ENCODE assay signal across 33 cellular contexts in genomic region chr6:44666324-44666723, GRCh38.
DNase-seq lines count a peak whose midpoint lies in the region; ATAC-seq and TF ChIP-seq lines count a peak whose summit lies in the region.
"Had no signal": no experiment of that assay in that cellular context is flagged by ENCODE, and none has a peak within 500 bp of the region (broad histone marks: within the 10 kb centered on the region; RNA-seq: fewer than 3 reads in every experiment).

No MANE protein-coding gene starts in this region.

- no peaks in the 10 kb centered on the region for H3K9me2 ChIP-seq in SK-N-SH

- CTCF ChIA-PET in SK-N-SH (lab: Yijun Ruan, JAX) = interaction anchor here (1.1 to 6.4 kb wide), 2 partner anchors 12 to 1048 kb away, joined by 3 to 39 read pairs; no protein-coding TSS in a partner anchor

- peaks cover 19% of the 10 kb centered on the region for H3F3A ChIP-seq in SK-N-SH (replicated peaks; ENCODE audit: insufficient read depth)

- H3K79me2 ChIP-seq in SK-N-SH (ENCODE audit: insufficient read depth) (no peaks in the 10 kb centered on the region), trophoblast cell (ENCODE audit: control insufficient read depth, insufficient read depth, low read length, poor library complexity) (peaks cover 11% of the 10 kb centered on the region)

- H4K20me1 ChIP-seq in SK-N-SH (ENCODE audit: insufficient read depth) = no peaks in the 10 kb centered on the region

- H4K12ac ChIP-seq in trophoblast cell (ENCODE audit: low read depth, low read length) = no peak overlapping the region

- no peak overlapping the region for H3K23ac ChIP-seq in trophoblast cell (ENCODE audit: low read length)

- H2AK5ac ChIP-seq in trophoblast cell (ENCODE audit: low read length) = peak overlapping the region; percentile 31

- peak overlapping the region; percentile 33; the same call in 1 of the 2 replicates for H3K9ac ChIP-seq in SK-N-SH
- no peak overlapping the region for H3K9ac ChIP-seq in trophoblast cell (ENCODE audit: low read length)
- H3K9ac ChIP-seq: KMS-11 had no signal

- H3K4me3 Mint-ChIP-seq in natural killer cell treated with Interleukin-12 subunit alpha and Interleukin-12 subunit beta and Interleukin-15 and Interleukin-18, amount 100 ng/mL, for 72 hours = no peak overlapping the region
- H3K4me3 Mint-ChIP-seq: activated naive CD8-positive, alpha-beta T cell; CD14-positive monocyte; effector memory CD8-positive, alpha-beta T cell; naive B cell had no signal

- H3K27me3 ChIP-seq in SK-N-SH (ENCODE audit: insufficient read depth) = no peaks in the 10 kb centered on the region
- no peaks in the 10 kb centered on the region for H3K27me3 ChIP-seq in trophoblast cell (ENCODE audit: insufficient read depth, low read length)
- H3K27me3 ChIP-seq: colonic mucosa, suprapubic skin, upper lobe of right lung had no signal

- peak overlapping the region; percentile 46 for H4K8ac ChIP-seq in trophoblast cell (ENCODE audit: low read depth, low read length)

- no peak overlapping the region for H3K27ac Mint-ChIP-seq in natural killer cell treated with Interleukin-12 subunit alpha and Interleukin-12 subunit beta and Interleukin-15 and Interleukin-18, amount 100 ng/mL, for 72 hours
- H3K27ac Mint-ChIP-seq: activated naive CD8-positive, alpha-beta T cell; CD14-positive monocyte; effector memory CD8-positive, alpha-beta T cell; naive B cell had no signal

- no peaks in the 10 kb centered on the region for H3K36me3 ChIP-seq in SK-N-SH (replicated peaks in 1 of 2; ENCODE audit: control insufficient read depth in 1 of 2, insufficient read depth in 2 of 2, low read length in 1 of 2)
- H3K36me3 ChIP-seq in trophoblast cell (ENCODE audit: control insufficient read depth in 1 of 2, insufficient read depth in 2 of 2, low read length in 2 of 2) = no peaks in the 10 kb centered on the region
- H3K36me3 ChIP-seq: colonic mucosa, left ventricle myocardium inferior, suprapubic skin, upper lobe of right lung had no signal

- H3K18ac ChIP-seq in trophoblast cell (ENCODE audit: low read length) = peak overlapping the region; percentile 59

- peak overlapping the region; percentile 49 for H3K4ac ChIP-seq in trophoblast cell (ENCODE audit: low read depth, low read length)

- H3K4me1 Mint-ChIP-seq in natural killer cell treated with Interleukin-12 subunit alpha and Interleukin-12 subunit beta and Interleukin-15 and Interleukin-18, amount 100 ng/mL, for 72 hours (ENCODE audit: low read depth in 2 of 2) = no peaks in the 10 kb centered on the region
- H3K4me1 Mint-ChIP-seq: CD14-positive monocyte had no signal

- H3K14ac ChIP-seq in trophoblast cell (ENCODE audit: low read length) = peak overlapping the region; percentile 90

- TF ChIP-seq CTCF in SK-N-SH (IDR thresholded peaks at IDR 0.05) (no peak), coronary artery (IDR thresholded peaks at IDR 0.05) (no peak)

- DNase-seq in SK-N-SH (no peak), coronary artery (ENCODE audit: low spot score) (peak; percentile 52), trophoblast cell (no peak), RKO (ENCODE audit: low spot score) (no peak)
- DNase-seq in natural killer cell treated with Interleukin-12 subunit alpha and Interleukin-12 subunit beta and Interleukin-15 and Interleukin-18, amount 100 ng/mL, for 72 hours (ENCODE audit: low spot score) = no peak
- DNase-seq: 8988T; activated CD4-positive, alpha-beta T cell treated with anti-CD3 and anti-CD28 coated beads for 48 hours; activated effector memory CD4-positive, alpha-beta T cell treated with anti-CD3 and anti-CD28 coated beads, Interleukin-2, amount 50 U/mL, for 16 hours; anterior cingulate cortex; Caco-2; colonic mucosa; DMS53; effector memory CD8-positive, alpha-beta T cell; erythroblast; islet precursor cell; left ventricle myocardium inferior; MM.1S; naive B cell; NCI-H2029; NCI-H524 treated with DMSO at 0.1 percent for 48 hours; PC-3; psoas muscle; Right ventricle myocardium superior; stimulated activated naive CD4-positive, alpha-beta T cell treated with Interleukin-2 at 50 U/mL for 16 hours; SW 1271; upper lobe of right lung had no signal

- no peaks in the 10 kb centered on the region for H3K9me3 ChIP-seq in SK-N-SH
- H3K9me3 ChIP-seq in trophoblast cell (ENCODE audit: insufficient read depth, low read depth, low read length) = no peaks in the 10 kb centered on the region
- H3K9me3 ChIP-seq: Caco-2, colonic mucosa, left ventricle myocardium inferior, psoas muscle, suprapubic skin, upper lobe of right lung had no signal

- POLR2A ChIA-PET in SK-N-SH (lab: Yijun Ruan, JAX) = no interaction called here

- ATAC-seq in SK-N-SH treated with all-trans-retinoic acid at 6 μM for 48 hours (no peak), GM21717 (IDR thresholded peaks at IDR 0.05; ENCODE audit: unreplicated experiment) (no peak), HG02610 (IDR thresholded peaks at IDR 0.05; ENCODE audit: unreplicated experiment) (no peak)
- no peak for ATAC-seq in natural killer cell treated with Interleukin-12 subunit alpha and Interleukin-12 subunit beta and Interleukin-15 and Interleukin-18, amount 100 ng/mL, for 72 hours
- ATAC-seq: effector memory CD8-positive, alpha-beta T cell; PC-3; psoas muscle; upper lobe of right lung had no signal

- peak overlapping the region; percentile 94 for H2BK120ac ChIP-seq in trophoblast cell (ENCODE audit: insufficient read depth, low read length, poor library complexity)

- peaks cover 42 to 65% of the 10 kb centered on the region in 2 experiments for H3K4me1 ChIP-seq in SK-N-SH (ENCODE audit: control insufficient read depth in 1 of 2, insufficient read depth in 2 of 2, low read depth in 1 of 2, low read length in 1 of 2)
- H3K4me1 ChIP-seq in trophoblast cell (ENCODE audit: control insufficient read depth in 1 of 2, insufficient read depth in 2 of 2, low read length in 2 of 2) = peaks cover 58 to 59% of the 10 kb centered on the region in 2 experiments
- H3K4me1 ChIP-seq: Caco-2, colonic mucosa, left ventricle myocardium inferior, psoas muscle had no signal

- peaks cover 0 to 9% of the 10 kb centered on the region in 2 donors for H3K27me3 Mint-ChIP-seq in natural killer cell treated with Interleukin-12 subunit alpha and Interleukin-12 subunit beta and Interleukin-15 and Interleukin-18, amount 100 ng/mL, for 72 hours
- H3K27me3 Mint-ChIP-seq: activated naive CD8-positive, alpha-beta T cell had no signal

- H3K36me3 Mint-ChIP-seq in natural killer cell treated with Interleukin-12 subunit alpha and Interleukin-12 subunit beta and Interleukin-15 and Interleukin-18, amount 100 ng/mL, for 72 hours = no peaks in the 10 kb centered on the region
- H3K36me3 Mint-ChIP-seq: activated naive CD8-positive, alpha-beta T cell; CD14-positive monocyte; naive B cell had no signal

- peak overlapping the region; percentile 93 for H2BK5ac ChIP-seq in trophoblast cell (ENCODE audit: low read depth, low read length, poor library complexity)

- H4K91ac ChIP-seq in trophoblast cell (ENCODE audit: low read depth, low read length) = peak overlapping the region; percentile 96

- H3K9me3 Mint-ChIP-seq in natural killer cell treated with Interleukin-12 subunit alpha and Interleukin-12 subunit beta and Interleukin-15 and Interleukin-18, amount 100 ng/mL, for 72 hours = no peaks in the 10 kb centered on the region
- H3K9me3 Mint-ChIP-seq: CD14-positive monocyte; effector memory CD8-positive, alpha-beta T cell; naive B cell had no signal

- no peak overlapping the region for H3K4me3 ChIP-seq in SK-N-SH (ENCODE audit: low read depth in 2 of 2, low read length in 1 of 2)
- H3K4me3 ChIP-seq in coronary artery = no peak overlapping the region
- no peak overlapping the region for H3K4me3 ChIP-seq in trophoblast cell (ENCODE audit: low read depth, low read length)
- H3K4me3 ChIP-seq: colonic mucosa, left ventricle myocardium inferior, psoas muscle, suprapubic skin, upper lobe of right lung had no signal

- TF ChIP-seq RAD21 in SK-N-SH (IDR thresholded peaks at IDR 0.05; ENCODE audit: low read length) = no peak

- 85% methylated on average over 3 of the region's 3 CpGs for WGBS in SK-N-SH (ENCODE audit: low lambda C conversion rate)
- WGBS in trophoblast cell (ENCODE audit: extremely low coverage, insufficient coverage, insufficient read length) = no CpG with 5 or more reads among the region's 3 CpGs

- H3K79me1 ChIP-seq in trophoblast cell (ENCODE audit: low read length) = peaks cover 54% of the 10 kb centered on the region

- H2AFZ ChIP-seq in SK-N-SH (ENCODE audit: low read depth) = no peak overlapping the region
- no peak overlapping the region for H2AFZ ChIP-seq in trophoblast cell (ENCODE audit: insufficient read depth, low read length, poor library complexity)

- peak overlapping the region; percentile 98 for H2BK12ac ChIP-seq in trophoblast cell (ENCODE audit: low read length)

- peak overlapping the region; percentile 71 to 78; a peak in 3 of 4 replicates for H3K27ac ChIP-seq in SK-N-SH (ENCODE audit: low read depth in 2 of 2, low read length in 1 of 2)
- H3K27ac ChIP-seq in coronary artery = no peak overlapping the region
- peak overlapping the region; percentile 96 for H3K27ac ChIP-seq in trophoblast cell (ENCODE audit: low read depth, low read length)
- H3K27ac ChIP-seq: colonic mucosa, KMS-11, left ventricle myocardium inferior, psoas muscle, suprapubic skin, upper lobe of right lung had no signal

- TF ChIP-seq EP300 in SK-N-SH (IDR thresholded peaks at IDR 0.05; ENCODE audit: borderline replicate concordance in 1 of 2, low read depth in 1 of 2, low read length in 1 of 2) = no peak

- H3K4me2 ChIP-seq in SK-N-SH (peak overlapping the region; percentile 60), trophoblast cell (ENCODE audit: low read length) (peak overlapping the region; percentile 47)
- H3K4me2 ChIP-seq: KMS-11 had no signal

TF ChIP-seq in SK-N-SH, 30 proteins besides CTCF, POLR2A, EP300 and RAD21 (continues in another document):
- TF ChIP-seq POLR2AphosphoS5 (IDR thresholded peaks at IDR 0.05; ENCODE audit: low read depth, low read length) (no peak), GABPA (IDR thresholded peaks at IDR 0.05; ENCODE audit: low read depth) (no peak)

TF ChIP-seq in SK-N-SH treated with all-trans-retinoic acid at 6 μM for 48 hours, 23 proteins besides CTCF, POLR2A, EP300 and RAD21 (continues in another document):
- TF ChIP-seq ZNF8 (CRISPR knock-in tag; IDR thresholded peaks at IDR 0.05) (no peak), ARNTL (CRISPR knock-in tag; IDR thresholded peaks at IDR 0.05; ENCODE audit: borderline replicate concordance, low read depth) (no peak), ZNF70 (CRISPR knock-in tag; IDR thresholded peaks at IDR 0.05) (no peak)

Comparison
In these comparisons a context has a peak if more than half of its experiments do, and no peak if none do; other contexts are left out.
1. H3K27ac ChIP-seq: peak in SK-N-SH (2 of 2) and trophoblast cell (single experiment); none in coronary artery (0 of 2).